In the genomic region with DNA sequence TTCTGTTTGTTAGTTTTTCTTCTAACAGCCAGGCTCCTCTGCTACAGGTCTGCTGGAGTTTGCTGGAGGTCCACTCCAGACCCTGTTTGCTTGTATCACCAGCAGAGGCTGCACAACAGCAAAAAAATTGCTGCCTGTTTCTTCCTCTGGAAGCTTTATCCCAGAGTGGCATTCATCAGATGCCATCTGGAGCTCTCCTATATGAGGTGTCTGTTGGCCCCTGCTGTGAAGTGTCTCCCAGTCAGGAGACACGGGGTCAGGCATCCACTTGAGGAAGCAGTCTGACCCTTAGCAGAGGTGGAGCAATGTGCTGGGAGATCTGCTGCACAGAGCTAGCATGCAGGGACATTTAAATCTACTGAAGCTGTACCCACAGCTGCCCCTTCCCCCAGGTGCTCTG, we compare ENCODE assay signal across 9 cellular contexts. TPM values are rescaled to one million over a fixed set of nuclear protein-coding genes. Genes with fewer than 3 reads are reported as not detected.
DNase-seq lines count a peak whose midpoint lies in the region; ATAC-seq and TF ChIP-seq lines count a peak whose summit lies in the region.
"Had no signal": no experiment of that assay in that cellular context is flagged by ENCODE, and none has a peak within 500 bp of the region (broad histone marks: within the 10 kb centered on the region; RNA-seq: fewer than 3 reads in every experiment).

No MANE protein-coding gene starts in this region.

- H3K36me3 Mint-ChIP-seq in naive thymus-derived CD4-positive, alpha-beta T cell = peaks cover 0 to 15% (median 10%) of the 10 kb centered on the region in 5 donors
- H3K36me3 Mint-ChIP-seq: activated naive CD4-positive, alpha-beta T cell treated with anti-CD3 and anti-CD28 coated beads, Interleukin-2, amount 10 ng/mL, durations not matched to agents 7 days and 5 days had no signal

- no peak for ATAC-seq in naive thymus-derived CD4-positive, alpha-beta T cell
- ATAC-seq in HG03135 (IDR thresholded peaks at IDR 0.05; ENCODE audit: unreplicated experiment) = no peak

- H3K36me3 ChIP-seq in MG63 (no peaks in the 10 kb centered on the region), WERI-Rb-1 (no peaks in the 10 kb centered on the region)
- H3K36me3 ChIP-seq in naive thymus-derived CD4-positive, alpha-beta T cell (ENCODE audit: control insufficient read depth in 2 of 3, insufficient read depth in 3 of 3, low read length in 3 of 3) = no peaks in the 10 kb centered on the region

- H3K27me3 Mint-ChIP-seq in naive thymus-derived CD4-positive, alpha-beta T cell = peaks cover 0 to 5% (median 0%) of the 10 kb centered on the region in 5 donors
- H3K27me3 Mint-ChIP-seq: activated naive CD4-positive, alpha-beta T cell treated with anti-CD3 and anti-CD28 coated beads, Interleukin-2, amount 10 ng/mL, durations not matched to agents 7 days and 5 days; stimulated activated naive CD8-positive, alpha-beta T cell treated with anti-CD3 and anti-CD28 coated beads, Interleukin-15, Interleukin-2, amounts not matched to agents 100 ng/mL and 50 ng/mL, for 24 hours had no signal

- intact Hi-C loops in naive thymus-derived CD4-positive, alpha-beta T cell (cut with micrococcal nuclease) = loop anchor here in 1 of 2 donors (10.0 kb wide), 1 partner anchor 306 kb away; the partner anchor contains the start of gene RUNDC3B

- TF ChIP-seq CTCF in WERI-Rb-1 (IDR thresholded peaks at IDR 0.05; ENCODE audit: low read depth, low read length) = peak; percentile 47; the same call in 1 of the 2 replicates

- H3K4me1 Mint-ChIP-seq in naive thymus-derived CD4-positive, alpha-beta T cell = peaks cover 0 to 15% (median 0%) of the 10 kb centered on the region in 7 donors
- H3K4me1 Mint-ChIP-seq: activated naive CD4-positive, alpha-beta T cell treated with anti-CD3 and anti-CD28 coated beads, Interleukin-2, amount 10 ng/mL, durations not matched to agents 7 days and 5 days had no signal

- peak; percentile 58 for DNase-seq in DMS53 treated with DMSO at 0.1 percent for 48 hours (lab: John Stamatoyannopoulos, UW; ENCODE audit: unreplicated experiment)
- DNase-seq in MG63 = peak; percentile 63
- peak; percentile 43 for DNase-seq in WERI-Rb-1
- DNase-seq in naive thymus-derived CD4-positive, alpha-beta T cell = no peak
- no peak for DNase-seq in central memory CD4-positive, alpha-beta T cell
- no peak for DNase-seq in GM19240 (ENCODE audit: insufficient read length, low spot score)

- peak overlapping the region in 8 of 10 donors; percentile 17 to 71 (median 56) for H3K4me3 Mint-ChIP-seq in naive thymus-derived CD4-positive, alpha-beta T cell
- H3K4me3 Mint-ChIP-seq: stimulated activated naive CD8-positive, alpha-beta T cell treated with anti-CD3 and anti-CD28 coated beads, Interleukin-15, Interleukin-2, amounts not matched to agents 100 ng/mL and 50 ng/mL, for 24 hours had no signal

- POLR2A ChIA-PET in naive thymus-derived CD4-positive, alpha-beta T cell (lab: Charles Lee) = interaction anchor here (0.7 kb wide), 1 partner anchor 26 kb away, joined by 3 read pairs; no protein-coding TSS in a partner anchor

- peaks cover 0 to 10% (median 0%) of the 10 kb centered on the region in 11 donors for H3K9me3 Mint-ChIP-seq in naive thymus-derived CD4-positive, alpha-beta T cell
- H3K9me3 Mint-ChIP-seq: activated naive CD4-positive, alpha-beta T cell treated with anti-CD3 and anti-CD28 coated beads, Interleukin-2, amount 10 ng/mL, durations not matched to agents 7 days and 5 days; stimulated activated naive CD8-positive, alpha-beta T cell treated with anti-CD3 and anti-CD28 coated beads, Interleukin-15, Interleukin-2, amounts not matched to agents 100 ng/mL and 50 ng/mL, for 24 hours had no signal

- H3K9me3 ChIP-seq in MG63 (no peaks in the 10 kb centered on the region), WERI-Rb-1 (ENCODE audit: severe bottlenecking) (peaks cover 3% of the 10 kb centered on the region)
- H3K9me3 ChIP-seq in naive thymus-derived CD4-positive, alpha-beta T cell (ENCODE audit: control insufficient read depth in 2 of 3, low read length in 3 of 3) = no peaks in the 10 kb centered on the region

- H3K4me3 ChIP-seq in MG63 = peak overlapping the region; percentile 34
- no peak overlapping the region for H3K4me3 ChIP-seq in WERI-Rb-1 (ENCODE audit: low read depth, low read length)
- no peak overlapping the region for H3K4me3 ChIP-seq in naive thymus-derived CD4-positive, alpha-beta T cell (ENCODE audit: low read length)

- H3K27ac Mint-ChIP-seq in naive thymus-derived CD4-positive, alpha-beta T cell = peak overlapping the region; percentile 40 to 91 (median 82)
- H3K27ac Mint-ChIP-seq: stimulated activated naive CD8-positive, alpha-beta T cell treated with anti-CD3 and anti-CD28 coated beads, Interleukin-15, Interleukin-2, amounts not matched to agents 100 ng/mL and 50 ng/mL, for 24 hours had no signal

- peaks cover 0 to 8% of the 10 kb centered on the region in 2 donors for H3K4me1 ChIP-seq in naive thymus-derived CD4-positive, alpha-beta T cell (ENCODE audit: control insufficient read depth in 2 of 2, insufficient read depth in 2 of 2, low read length in 2 of 2)

- CTCF ChIA-PET in naive thymus-derived CD4-positive, alpha-beta T cell (lab: Charles Lee) = no interaction called here

- H3K27me3 ChIP-seq in MG63 = no peaks in the 10 kb centered on the region
- H3K27me3 ChIP-seq in WERI-Rb-1 (ENCODE audit: insufficient read depth, low read depth, severe bottlenecking) = no peaks in the 10 kb centered on the region
- no peaks in the 10 kb centered on the region for H3K27me3 ChIP-seq in naive thymus-derived CD4-positive, alpha-beta T cell (ENCODE audit: control insufficient read depth in 2 of 2, insufficient read depth in 2 of 2, low read length in 2 of 2)

- no peak overlapping the region for H3K27ac ChIP-seq in WERI-Rb-1
- H3K27ac ChIP-seq in naive thymus-derived CD4-positive, alpha-beta T cell (ENCODE audit: low read depth, low read length) = peak overlapping the region; percentile 9

RNA-seq across cellular contexts. Expression of gene CROT, which starts 26.7 kb away (rescaled TPM):
- total RNA-seq in MG63 (2014; rRNA removed; shearing (Covaris generic); ENCODE audit: low replicate concordance) = 3.3 and 4.5 TPM in 2 replicates
- 10 to 100 TPM in 3 of 5 experiments, 1 to 10 TPM in 2; 7.7 to 15.2 (median 11.3) TPM for total RNA-seq in naive thymus-derived CD4-positive, alpha-beta T cell
- 1 to 10 TPM; 5.6 to 5.7 TPM for polyA plus RNA-seq in naive thymus-derived CD4-positive, alpha-beta T cell

Comparison
In these comparisons a context has a peak if more than half of its experiments do, and no peak if none do; other contexts are left out.
1. DNase-seq: peak in DMS53 treated with DMSO at 0.1 percent for 48 hours (single experiment), MG63 (single experiment) and WERI-Rb-1 (single experiment); none in naive thymus-derived CD4-positive, alpha-beta T cell (0 of 9), central memory CD4-positive, alpha-beta T cell (single experiment) and GM19240 (single experiment).